ENCODE assay signal across 8 cellular contexts in genomic region chr1:216997831-216998230, GRCh38.
"Had no signal": no experiment of that assay in that cellular context is flagged by ENCODE, and none has a peak within 500 bp of the region (broad histone marks: within the 10 kb centered on the region; RNA-seq: fewer than 3 reads in every experiment).

No MANE protein-coding gene starts in this region.

- H3K4me3 Mint-ChIP-seq: H9, HFFc6 had no signal

- DNase-seq: GM23248, H9, HFFc6, IMR-90, KG1 had no signal

- H3K27ac Mint-ChIP-seq: H9, HFFc6 had no signal

- H3K27ac ChIP-seq: GM23248, HL-60 had no signal

- H3K9ac ChIP-seq: GM23248 had no signal

- H3K4me3 ChIP-seq: GM23248, K562 had no signal

- ATAC-seq: HCT116, K562 had no signal

- H2AFZ ChIP-seq: GM23248 had no signal

- H3K9me3 Mint-ChIP-seq: H9 had no signal
